ENCODE assay signal across 20 cellular contexts in the genomic region with DNA sequence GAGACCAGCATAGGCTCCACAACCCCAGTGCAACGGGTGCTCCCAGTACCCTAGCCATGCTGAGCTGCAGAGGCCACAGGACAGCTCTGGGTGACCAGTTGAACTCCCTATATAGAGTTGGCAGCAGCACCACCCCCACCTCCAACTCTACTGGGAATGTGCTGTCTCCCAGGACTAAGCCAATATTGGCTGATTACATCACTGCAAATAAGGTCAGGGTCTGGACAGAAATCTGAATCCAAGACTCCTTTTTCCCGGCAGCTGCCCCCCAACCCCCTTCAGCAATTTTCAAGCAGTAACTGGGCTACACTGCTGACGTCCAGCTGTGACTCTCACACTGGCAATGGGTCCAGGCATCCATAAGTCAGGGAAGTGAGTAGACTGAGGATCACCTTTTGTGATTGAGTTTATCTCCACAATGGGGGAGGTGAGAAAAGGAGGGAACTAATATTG. TPM values are rescaled to one million over a fixed set of nuclear protein-coding genes. Genes with fewer than 3 reads are reported as not detected.
"Had no signal": no experiment of that assay in that cellular context is flagged by ENCODE, and none has a peak within 500 bp of the region (broad histone marks: within the 10 kb centered on the region; RNA-seq: fewer than 3 reads in every experiment).

A gene with protein sequence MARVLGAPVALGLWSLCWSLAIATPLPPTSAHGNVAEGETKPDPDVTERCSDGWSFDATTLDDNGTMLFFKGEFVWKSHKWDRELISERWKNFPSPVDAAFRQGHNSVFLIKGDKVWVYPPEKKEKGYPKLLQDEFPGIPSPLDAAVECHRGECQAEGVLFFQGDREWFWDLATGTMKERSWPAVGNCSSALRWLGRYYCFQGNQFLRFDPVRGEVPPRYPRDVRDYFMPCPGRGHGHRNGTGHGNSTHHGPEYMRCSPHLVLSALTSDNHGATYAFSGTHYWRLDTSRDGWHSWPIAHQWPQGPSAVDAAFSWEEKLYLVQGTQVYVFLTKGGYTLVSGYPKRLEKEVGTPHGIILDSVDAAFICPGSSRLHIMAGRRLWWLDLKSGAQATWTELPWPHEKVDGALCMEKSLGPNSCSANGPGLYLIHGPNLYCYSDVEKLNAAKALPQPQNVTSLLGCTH (minus strand): TSS at position 82 of the 453 bp plus-strand sequence. CDS start 24 bp downstream, at position 58.

- H3K36me3 Mint-ChIP-seq: activated naive CD8-positive, alpha-beta T cell had no signal

- H3K4me1 ChIP-seq: colonic mucosa, left lung, pancreas, psoas muscle, right atrium auricular region, transverse colon, vagina had no signal

- H3K4me1 Mint-ChIP-seq: nephron had no signal

- ATAC-seq: activated CD8-positive, alpha-beta T cell treated with anti-CD3 and anti-CD28 coated beads, Interleukin-2, amount 10 ng/mL, durations not matched to agents 7 days and 5 days; left lung; psoas muscle; stimulated activated naive CD8-positive, alpha-beta T cell treated with anti-CD3 and anti-CD28 coated beads, Interleukin-15, Interleukin-2, amounts not matched to agents 100 U/mL and 50 U/mL, for 24 hours had no signal

- H3K4me3 Mint-ChIP-seq: activated CD8-positive, alpha-beta T cell treated with anti-CD3 and anti-CD28 coated beads, Interleukin-2, amount 10 ng/mL, durations not matched to agents 7 days and 5 days; activated naive CD8-positive, alpha-beta T cell; activated T-helper 1 cell treated with anti-CD3 and anti-CD28 coated beads, Interleukin-12 subunit alpha, Interleukin-12 subunit beta, Interleukin-2, Interleukin-4 antibody, amounts not matched to agents 30 ng/mL and 10 ng/mL and 1 ng/mL, durations not matched to agents 14 hours and 24 hours and 36 hours; nephron had no signal

- H3K27ac Mint-ChIP-seq: activated CD8-positive, alpha-beta T cell treated with anti-CD3 and anti-CD28 coated beads, Interleukin-2, amount 10 ng/mL, durations not matched to agents 7 days and 5 days; activated naive CD8-positive, alpha-beta T cell; activated T-helper 1 cell treated with anti-CD3 and anti-CD28 coated beads, Interleukin-12 subunit alpha, Interleukin-12 subunit beta, Interleukin-2, Interleukin-4 antibody, amounts not matched to agents 30 ng/mL and 10 ng/mL and 1 ng/mL, durations not matched to agents 14 hours and 24 hours and 36 hours; nephron had no signal

- DNase-seq: activated CD4-positive, alpha-beta T cell treated with anti-CD3 and anti-CD28 coated beads, Interleukin-2, amount 50 U/mL, for 1 hour; activated CD8-positive, alpha-beta T cell treated with anti-CD3 and anti-CD28 coated beads, Interleukin-2, amount 10 ng/mL, durations not matched to agents 7 days and 5 days; activated gamma-delta T cell treated with Interleukin-2 at 50 U/mL for 16 hours; colonic mucosa; foreskin fibroblast; kidney; left lung; pancreas; psoas muscle; stimulated activated CD4-positive, alpha-beta T cell treated with anti-CD3 and anti-CD28 coated beads, Interleukin-12 subunit alpha, Interleukin-12 subunit beta, amount 100 ng/mL, for 4 hours; stimulated activated CD4-positive, alpha-beta T cell treated with anti-CD3 and anti-CD28 coated beads, Interleukin-4, amount 100 ng/mL, for 4 hours; stimulated activated naive CD8-positive, alpha-beta T cell treated with anti-CD3 and anti-CD28 coated beads, Interleukin-15, Interleukin-2, amounts not matched to agents 100 U/mL and 50 U/mL, for 24 hours; T1000; transverse colon had no signal

- H3K36me3 ChIP-seq: colonic mucosa, left lung, pancreas, right atrium auricular region, transverse colon, vagina had no signal

- H3K9me3 ChIP-seq: colonic mucosa, left lung, pancreas, psoas muscle, right atrium auricular region, transverse colon, vagina had no signal

- H3K4me3 ChIP-seq: colonic mucosa, left lung, pancreas, psoas muscle, right atrium auricular region, transverse colon, vagina had no signal

- H3K27ac ChIP-seq: colonic mucosa, left lung, pancreas, psoas muscle, right atrium auricular region, transverse colon, vagina had no signal

- H3K27me3 ChIP-seq: colonic mucosa, left lung, pancreas, right atrium auricular region, transverse colon, vagina had no signal

- H3K27me3 Mint-ChIP-seq: activated naive CD8-positive, alpha-beta T cell had no signal

RNA-seq across cellular contexts. Expression of the gene that starts here (rescaled TPM):
- total RNA-seq: activated CD8-positive, alpha-beta T cell treated with anti-CD3 and anti-CD28 coated beads, Interleukin-2, amount 10 ng/mL, durations not matched to agents 7 days and 5 days; activated T-helper 1 cell treated with anti-CD3 and anti-CD28 coated beads, Interleukin-12 subunit alpha, Interleukin-12 subunit beta, Interleukin-2, Interleukin-4 antibody, amounts not matched to agents 30 ng/mL and 10 ng/mL and 1 ng/mL, durations not matched to agents 14 hours and 24 hours and 36 hours; myocyte had no signal
